Comparison of ENCODE assay signal across 2 cellular contexts in genomic region chr5:83956386-83956785, GRCh38.
TF ChIP-seq lines count a peak whose summit lies in the region.

No MANE protein-coding gene starts in this region.

TF ChIP-seq in HCT116, 20 proteins besides CTCF, POLR2A, EP300 and RAD21 (continued from another document):
- TF ChIP-seq REST (IDR thresholded peaks at IDR 0.05; ENCODE audit: low read depth) (no peak), EZH2phosphoT487 (IDR thresholded peaks at IDR 0.05; ENCODE audit: borderline replicate concordance) (no peak), ZNF274 (IDR thresholded peaks at IDR 0.05; ENCODE audit: low read depth, low read length) (no peak), ZBTB33 (IDR thresholded peaks at IDR 0.05; ENCODE audit: extremely low read depth, insufficient replicate concordance, low read length) (no peak)

TF ChIP-seq in GM23338, 12 proteins besides CTCF, POLR2A, EP300 and RAD21 (continued from another document):
- TF ChIP-seq REST (IDR thresholded peaks at IDR 0.05; ENCODE audit: unreplicated experiment), result no peak
- TF ChIP-seq JUNB (IDR thresholded peaks at IDR 0.05; ENCODE audit: unreplicated experiment), result no peak
- no peak for TF ChIP-seq STAT1 (IDR thresholded peaks at IDR 0.05; ENCODE audit: unreplicated experiment)
- TF ChIP-seq ZNF462 (CRISPR knock-in tag; IDR thresholded peaks at IDR 0.05), result no peak
- TF ChIP-seq NANOG (IDR thresholded peaks at IDR 0.05; ENCODE audit: borderline replicate concordance), result no peak
- TF ChIP-seq POLR2AphosphoS5 (IDR thresholded peaks at IDR 0.05; ENCODE audit: low read depth), result no peak
- no peak for TF ChIP-seq ZNF331 (CRISPR knock-in tag; IDR thresholded peaks at IDR 0.05; ENCODE audit: low read depth)
- TF ChIP-seq ETS1 (IDR thresholded peaks at IDR 0.05), result no peak
